Comparison of ENCODE assay signal across 1 cellular context in the genomic region with DNA sequence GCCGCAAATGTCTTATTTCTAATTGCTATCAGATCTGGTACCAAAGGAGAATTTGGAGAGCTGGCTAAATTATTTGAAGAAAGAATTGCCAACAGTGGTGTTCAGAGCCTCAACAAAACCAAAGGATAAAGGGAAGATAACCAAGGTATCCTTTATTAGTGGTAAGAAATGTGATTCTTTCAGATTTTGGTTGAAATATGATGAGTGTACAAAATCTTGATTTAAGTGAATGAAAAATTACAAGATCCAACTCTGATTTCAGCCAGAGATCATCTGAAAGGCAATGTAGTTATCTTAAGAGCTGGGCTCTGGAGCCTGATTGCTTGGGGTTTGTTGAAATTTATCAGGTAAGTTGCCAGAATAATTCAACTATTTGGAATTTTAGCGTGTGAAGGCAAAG.
TF ChIP-seq lines count a peak whose summit lies in the region.

No MANE protein-coding gene starts in this region.

TF ChIP-seq in HepG2, 621 proteins besides CTCF, POLR2A, EP300 and RAD21:
- TF ChIP-seq MAFK (conservative IDR thresholded peaks at IDR 0.05 in 1 of 2, IDR thresholded peaks at IDR 0.05 in 1 of 2; ENCODE audit: low read length in 2 of 2) (peak; percentile 60 to 74), SRSF9 (IDR thresholded peaks at IDR 0.05; ENCODE audit: borderline replicate concordance, insufficient read depth, low read depth, low read length, poor library complexity, severe bottlenecking) (no peak), ZBTB37 (CRISPR knock-in tag; IDR thresholded peaks at IDR 0.05) (no peak), NFE2L1 (CRISPR knock-in tag; IDR thresholded peaks at IDR 0.05; ENCODE audit: borderline replicate concordance) (no peak), MAFF (IDR thresholded peaks at IDR 0.05; ENCODE audit: low read depth, low read length) (peak; percentile 55), ZNF570 (CRISPR knock-in tag; IDR thresholded peaks at IDR 0.05; ENCODE audit: borderline replicate concordance) (no peak), POGZ (CRISPR knock-in tag; IDR thresholded peaks at IDR 0.05) (no peak), LCORL (IDR thresholded peaks at IDR 0.05) (no peak), LCORL (CRISPR knock-in tag; IDR thresholded peaks at IDR 0.05) (no peak), YEATS2 (CRISPR knock-in tag; IDR thresholded peaks at IDR 0.05; ENCODE audit: borderline replicate concordance) (no peak), ZSCAN29 (CRISPR knock-in tag; conservative IDR thresholded peaks at IDR 0.05) (no peak)
TF ChIP-seq in HepG2: peak in this region for 2.
